ENCODE assay signal across 17 cellular contexts in the genomic region with DNA sequence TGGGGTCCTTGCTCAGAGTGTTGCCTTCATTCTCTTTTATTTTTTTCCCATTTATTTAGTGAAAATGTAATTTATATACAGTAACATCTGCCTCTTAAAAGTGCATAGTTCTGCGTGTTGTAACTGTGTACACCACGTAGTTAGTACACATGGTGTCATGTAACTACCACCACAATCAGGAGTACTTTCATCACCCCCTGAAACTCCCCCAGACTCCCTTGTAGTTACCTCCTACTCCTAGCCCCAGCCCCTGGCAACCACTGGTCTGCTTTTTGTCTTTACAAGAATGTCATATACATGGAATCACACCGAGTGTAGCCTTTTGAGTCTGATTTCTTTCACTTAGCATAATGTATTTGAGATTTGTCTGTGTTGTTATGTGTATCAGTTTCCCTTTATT. TPM values are rescaled to one million over a fixed set of nuclear protein-coding genes. Genes with fewer than 3 reads are reported as not detected.
DNase-seq lines count a peak whose midpoint lies in the region; ATAC-seq and TF ChIP-seq lines count a peak whose summit lies in the region.
"Had no signal": no experiment of that assay in that cellular context is flagged by ENCODE, and none has a peak within 500 bp of the region (broad histone marks: within the 10 kb centered on the region; RNA-seq: fewer than 3 reads in every experiment).

No MANE protein-coding gene starts in this region.

- H3K4me3 ChIP-seq in gastrocnemius medialis: no peak overlapping the region
- H3K4me3 ChIP-seq in aorta (ENCODE audit: low read length in 2 of 2): no peak overlapping the region
- H3K4me3 ChIP-seq: BLaER1, HAP-1 had no signal

- no peaks in the 10 kb centered on the region for H3K27me3 Mint-ChIP-seq in T-helper 2 cell treated with Interferon-gamma antibody and Interleukin-4, amounts not matched to agents 5 μg/mL and 100 μg/mL, for 36 hours (ENCODE audit: low read depth)
- no peaks in the 10 kb centered on the region for H3K27me3 Mint-ChIP-seq in T-helper 17 cell

- H3K9me3 ChIP-seq in T-helper 17 cell (ENCODE audit: control insufficient read depth, low read length, poor library complexity, severe bottlenecking) (no peaks in the 10 kb centered on the region), gastrocnemius medialis (no peaks in the 10 kb centered on the region), aorta (ENCODE audit: control insufficient read depth, low read length) (no peaks in the 10 kb centered on the region)
- H3K9me3 ChIP-seq: HAP-1 had no signal

- TF ChIP-seq POLR2A in gastrocnemius medialis (IDR thresholded peaks at IDR 0.05): no peak

- intact Hi-C loops in gastrocnemius medialis (cut with DNase I; ENCODE audit: low total_unique reads) (no loop called here), aorta (cut with DNase I) (loop anchor here in 1 of 2 donors (10.0 kb wide), 1 partner anchor 57 kb away; no protein-coding TSS in a partner anchor)

- DNase-seq in T-helper 2 cell treated with Interferon-gamma antibody and Interleukin-4, amounts not matched to agents 5 μg/mL and 100 μg/mL, for 36 hours (ENCODE audit: low spot score): no peak
- DNase-seq in T-helper 2 cell: no peak
- no peak for DNase-seq in T-helper 17 cell
- DNase-seq in left kidney (ENCODE audit: low read depth, low spot score): peak; percentile 79
- DNase-seq in gastrocnemius medialis: no peak
- DNase-seq in NCI-H1694 (lab: John Stamatoyannopoulos, UW): no peak
- DNase-seq in GM13977 (ENCODE audit: low spot score): no peak
- DNase-seq in aorta: no peak
- DNase-seq: COR-L47, DMS153, EL, NCI-H1417 treated with DMSO at 0.1 percent for 48 hours, NCI-H2029 treated with DMSO at 0.1 percent for 48 hours, NCI-H524 had no signal

- no peak for ATAC-seq in T-helper 17 cell
- no peak for ATAC-seq in gastrocnemius medialis
- ATAC-seq in aorta (ENCODE audit: low FRiP score): no peak

- in situ Hi-C loops in gastrocnemius medialis (cut with MboI; ENCODE audit: low sequenced_read_pairs in 4 of 4): no loop called here
- in situ Hi-C loops in GM13977 (cut with MboI; ENCODE audit: low pct_unique_long_range_greater_than_20kb, low sequenced_read_pairs, unreplicated experiment): no loop called here

- TF ChIP-seq CTCF in gastrocnemius medialis (IDR thresholded peaks at IDR 0.05 in 4 of 5, conservative IDR thresholded peaks at IDR 0.05 in 1 of 5) (no peak), GM13977 (IDR thresholded peaks at IDR 0.05; ENCODE audit: extremely low read depth, insufficient read depth, missing control alignments) (no peak)

- WGBS in aorta, 2 donors: 71 to 72% methylated on average over 3 of the region's 3 CpGs

- H3K27ac ChIP-seq in gastrocnemius medialis: peak overlapping the region in 3 of 4 donors; percentile 45 to 74 (median 45)
- no peak overlapping the region for H3K27ac ChIP-seq in aorta (ENCODE audit: low read depth in 1 of 2, low read length in 2 of 2)
- H3K27ac ChIP-seq: 22Rv1, BLaER1 had no signal

- H3K4me1 ChIP-seq in gastrocnemius medialis (peaks cover 18 to 41% of the 10 kb centered on the region in 2 donors), aorta (ENCODE audit: control insufficient read depth in 1 of 2, insufficient read depth in 2 of 2, low read length in 2 of 2) (peaks cover 0 to 1% of the 10 kb centered on the region in 2 donors)

- H3K9me3 Mint-ChIP-seq in T-helper 2 cell treated with Interferon-gamma antibody and Interleukin-4, amounts not matched to agents 5 μg/mL and 100 μg/mL, for 36 hours: no peaks in the 10 kb centered on the region

- H3K4me1 Mint-ChIP-seq in T-helper 2 cell treated with Interferon-gamma antibody and Interleukin-4, amounts not matched to agents 5 μg/mL and 100 μg/mL, for 36 hours (ENCODE audit: low read depth): peaks cover 13% of the 10 kb centered on the region
- peaks cover 12% of the 10 kb centered on the region for H3K4me1 Mint-ChIP-seq in T-helper 17 cell

- H3K27ac Mint-ChIP-seq in T-helper 2 cell treated with Interferon-gamma antibody and Interleukin-4, amounts not matched to agents 5 μg/mL and 100 μg/mL, for 36 hours: peak overlapping the region; percentile 5
- peak overlapping the region; percentile 39 for H3K27ac Mint-ChIP-seq in T-helper 17 cell

- H3K27me3 ChIP-seq in gastrocnemius medialis (no peaks in the 10 kb centered on the region), aorta (ENCODE audit: control insufficient read depth in 1 of 2, insufficient read depth in 2 of 2, low read length in 1 of 2) (no peaks in the 10 kb centered on the region)
- H3K27me3 ChIP-seq: BLaER1 had no signal

- no peaks in the 10 kb centered on the region for H3K36me3 ChIP-seq in gastrocnemius medialis
- no peaks in the 10 kb centered on the region for H3K36me3 ChIP-seq in aorta (ENCODE audit: control insufficient read depth in 1 of 2, insufficient read depth in 2 of 2, low read length in 1 of 2)
- H3K36me3 ChIP-seq: BLaER1, HAP-1 had no signal

- H3K4me3 Mint-ChIP-seq in T-helper 2 cell treated with Interferon-gamma antibody and Interleukin-4, amounts not matched to agents 5 μg/mL and 100 μg/mL, for 36 hours: no peak overlapping the region
- no peak overlapping the region for H3K4me3 Mint-ChIP-seq in T-helper 17 cell

- H3K36me3 Mint-ChIP-seq in T-helper 2 cell treated with Interferon-gamma antibody and Interleukin-4, amounts not matched to agents 5 μg/mL and 100 μg/mL, for 36 hours (ENCODE audit: low read depth): peaks cover 7% of the 10 kb centered on the region
- no peaks in the 10 kb centered on the region for H3K36me3 Mint-ChIP-seq in T-helper 17 cell (ENCODE audit: low read depth)

RNA-seq across cellular contexts. Expression of a gene that starts 50.5 kb away (rescaled TPM):
- 10 to 100 TPM; 13.9 to 28.5 TPM for total RNA-seq in T-helper 17 cell
- total RNA-seq in gastrocnemius medialis: 10 to 100 TPM in 1 of 4 donors, 1 to 10 TPM in 3; 6.2 to 12.5 (median 9.1) TPM
- 100 to 1,000 TPM in 1 of 2 donors, 10 to 100 TPM in 1; 73.8 to 112 TPM for total RNA-seq in aorta
- 100 to 1,000 TPM in 1 of 2 donors, 10 to 100 TPM in 1; 98.7 to 104 TPM for polyA plus RNA-seq in aorta

Comparison
In these comparisons a context has a peak if more than half of its experiments do, and no peak if none do; other contexts are left out.
1. H3K27ac ChIP-seq: peak in gastrocnemius medialis (3 of 4); none in aorta (0 of 2).